ENCODE assay signal across 7 cellular contexts in the genomic region with DNA sequence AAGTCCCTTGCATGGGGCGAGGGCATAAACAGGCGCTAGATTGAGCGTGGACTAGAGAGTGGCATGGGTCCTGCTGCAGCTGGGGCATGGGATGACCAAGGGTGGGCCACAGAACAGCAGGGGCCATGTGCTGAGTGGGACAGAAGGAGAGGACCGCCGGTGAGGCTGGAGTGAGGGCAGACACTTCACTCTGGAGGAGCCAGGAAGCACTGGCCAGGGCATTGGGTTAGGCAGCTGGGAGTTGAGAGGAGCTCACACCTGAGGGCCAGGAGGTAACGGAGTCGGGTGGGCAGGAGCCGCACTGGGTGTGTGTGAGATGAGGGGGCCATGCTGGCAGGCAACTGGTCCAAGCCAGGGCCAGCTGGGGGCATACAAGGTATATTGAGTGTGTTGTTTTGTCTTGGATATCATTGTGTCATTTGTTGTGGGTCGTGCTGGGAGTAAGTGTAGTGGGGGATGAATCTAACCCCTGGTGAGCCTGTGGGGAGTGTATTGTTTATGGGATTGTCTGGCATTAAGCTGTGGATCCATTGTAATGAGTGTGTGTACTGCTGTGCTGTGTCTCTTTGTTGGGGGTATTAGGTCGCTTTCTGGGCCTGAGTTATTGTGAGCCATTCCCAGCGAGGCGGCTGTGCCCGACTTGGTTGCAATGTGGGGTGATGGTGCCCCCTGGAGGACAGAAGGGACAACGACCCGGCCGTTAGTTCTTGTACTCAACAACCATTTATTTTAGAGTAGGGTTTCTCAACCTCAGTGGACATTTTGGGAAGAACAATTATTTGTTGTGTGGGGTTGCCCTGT.
A peak's percentile ranks its signal among the peaks of the same experiment; 100 is the strongest.
DNase-seq lines count a peak whose midpoint lies in the region; ATAC-seq and TF ChIP-seq lines count a peak whose summit lies in the region.
"Not testable (repeated sequence)": the region's sequence is repeated elsewhere in the genome, so short reads cannot be mapped to it uniquely, and the experiment has no call there.

No MANE protein-coding gene starts in this region.

- TF ChIP-seq CTCF in left lung (IDR thresholded peaks at IDR 0.05), result not testable (repeated sequence)

- not testable (repeated sequence) for H3K4me3 ChIP-seq in left lung

- not testable (repeated sequence) for H3K27me3 ChIP-seq in left lung

- not testable (repeated sequence) for H3K4me1 ChIP-seq in left lung

- peak; percentile 15 for DNase-seq in activated T-cell treated with anti-CD3 and anti-CD28 coated beads for 48 hours (ENCODE audit: low read depth)
- DNase-seq in Right ventricle myocardium inferior (ENCODE audit: missing footprints); left lung: not testable (repeated sequence)
- peak; percentile 41 for DNase-seq in stimulated activated CD8-positive, alpha-beta memory T cell treated with anti-CD3 and anti-CD28 coated beads, Interleukin-4, amount 100 ng/mL, for 48 hours

- not testable (repeated sequence) for H3K36me3 ChIP-seq in left lung

- not testable (repeated sequence) for H3K27ac ChIP-seq in left lung

- ATAC-seq in GM18502 (IDR thresholded peaks at IDR 0.05; ENCODE audit: poor library complexity, unreplicated experiment), result peak; percentile 53
- ATAC-seq in HG03442 (IDR thresholded peaks at IDR 0.05; ENCODE audit: unreplicated experiment), result peak; percentile 61
- peak; percentile 97 for ATAC-seq in SK-N-SH treated with all-trans-retinoic acid at 6 μM for 48 hours
- peak; percentile 31 for ATAC-seq in Right ventricle myocardium inferior
- ATAC-seq in left lung, result peak; percentile 33

- not testable (repeated sequence) for H3K9me3 ChIP-seq in left lung

- intact Hi-C loops in Right ventricle myocardium inferior (cut with DNase I); left lung (cut with DNase I): not testable (repeated sequence)

Comparison
In these comparisons a context has a peak if more than half of its experiments do, and no peak if none do; other contexts are left out.
1. ATAC-seq: peak in every context shown above with its lines; median percentile 97 in SK-N-SH treated with all-trans-retinoic acid at 6 μM for 48 hours; 61 in HG03442; 53 in GM18502; 33 in left lung; 31 in Right ventricle myocardium inferior.